In genomic region chr10:104406715-104407517, GRCh38 we compare ENCODE assay signal across 7 cellular contexts. TPM values are rescaled to one million over a fixed set of nuclear protein-coding genes. Genes with fewer than 3 reads are reported as not detected.
A peak's percentile ranks its signal among the peaks of the same experiment; 100 is the strongest.
DNase-seq lines count a peak whose midpoint lies in the region; TF ChIP-seq lines count a peak whose summit lies in the region.

No MANE protein-coding gene starts in this region.

- peak; percentile 50 for TF ChIP-seq CTCF in GM12873 (IDR thresholded peaks at IDR 0.05; ENCODE audit: insufficient read depth, low read depth, low read length, missing control alignments)
- peak; percentile 77 for TF ChIP-seq CTCF in LNCAP (IDR thresholded peaks at IDR 0.05)
- TF ChIP-seq CTCF in brain microvascular endothelial cell (IDR thresholded peaks at IDR 0.05; ENCODE audit: low read depth, low read length, missing control alignments), result peak; percentile 54
- TF ChIP-seq CTCF in endothelial cell (IDR thresholded peaks at IDR 0.05; ENCODE audit: unreplicated experiment), result no peak

- H3K4me3 ChIP-seq in brain microvascular endothelial cell (ENCODE audit: low read depth, low read length), result no peak overlapping the region

- in situ Hi-C loops in brain microvascular endothelial cell (cut with HindIII; ENCODE audit: low pct_ligation_motif_present, low sequenced_read_pairs), result loop anchor here (25.0 kb wide), 1 partner anchor 180 kb away; no protein-coding TSS in a partner anchor

- no peaks in the 10 kb centered on the region for H3K27me3 Mint-ChIP-seq in endothelial cell (ENCODE audit: unreplicated experiment)

- H3K27me3 ChIP-seq in brain microvascular endothelial cell (replicated peaks), result no peaks in the 10 kb centered on the region

- DNase-seq in brain microvascular endothelial cell (peak; percentile 22), midbrain (lab: John Stamatoyannopoulos, UW) (peak; percentile 12), endothelial cell (ENCODE audit: low spot score) (no peak), NK-92 (lab: John Stamatoyannopoulos, UW; ENCODE audit: unreplicated experiment) (no peak)
- DNase-seq in stimulated activated naive CD4-positive, alpha-beta T cell treated with Interleukin-2 at 50 U/mL for 16 hours (lab: John Stamatoyannopoulos, UW), result no peak

- no peaks in the 10 kb centered on the region for H3K4me1 Mint-ChIP-seq in endothelial cell (ENCODE audit: unreplicated experiment)

- no peak overlapping the region for H3K27ac ChIP-seq in brain microvascular endothelial cell

- H3K4me3 Mint-ChIP-seq in endothelial cell (ENCODE audit: unreplicated experiment), result no peak overlapping the region

- H3K36me3 ChIP-seq in brain microvascular endothelial cell (replicated peaks), result no peaks in the 10 kb centered on the region

- H3K9me3 Mint-ChIP-seq in endothelial cell (ENCODE audit: unreplicated experiment), result no peaks in the 10 kb centered on the region

- no peak overlapping the region for H3K27ac Mint-ChIP-seq in endothelial cell (ENCODE audit: unreplicated experiment)

- no peaks in the 10 kb centered on the region for H3K36me3 Mint-ChIP-seq in endothelial cell (ENCODE audit: low read depth, unreplicated experiment)

RNA-seq across cellular contexts. Expression of gene CFAP58, which starts 53.3 kb away (rescaled TPM):
- 0.28 TPM for total RNA-seq in endothelial cell (ENCODE audit: unreplicated experiment)

Comparison
In these comparisons a context has a peak if more than half of its experiments do, and no peak if none do; other contexts are left out.
1. DNase-seq: peak in brain microvascular endothelial cell (single experiment) and midbrain (single experiment); none in stimulated activated naive CD4-positive, alpha-beta T cell treated with Interleukin-2 at 50 U/mL for 16 hours (single experiment), endothelial cell (single experiment) and NK-92 (single experiment).